In genomic region chr1:39671433-39671792, GRCh38 we compare ENCODE assay signal across 8 cellular contexts. TPM values are rescaled to one million over a fixed set of nuclear protein-coding genes. Genes with fewer than 3 reads are reported as not detected.
DNase-seq lines count a peak whose midpoint lies in the region; ATAC-seq, FAIRE-seq and TF ChIP-seq lines count a peak whose summit lies in the region.

No MANE protein-coding gene starts in this region.

- DNase-seq in NCI-H1694 treated with DMSO at 0.1 percent for 48 hours (lab: John Stamatoyannopoulos, UW) (peak; percentile 99), NCI-H1694 (lab: John Stamatoyannopoulos, UW) (no peak), astrocyte of the cerebellum (ENCODE audit: low read depth) (no peak), keratinocyte (ENCODE audit: low read depth, low spot score) (no peak), substantia nigra (lab: John Stamatoyannopoulos, UW) (peak in 31 of 49 donors; percentile 15 to 92 (median 35)), HK-2 (ENCODE audit: unreplicated experiment) (no peak)
- DNase-seq in activated effector memory CD4-positive, alpha-beta T cell treated with Interleukin-2 at 50 U/mL for 16 hours: no peak

- no peaks in the 10 kb centered on the region for H3K9me3 ChIP-seq in keratinocyte (ENCODE audit: control insufficient read depth, low read depth, low read length)

- dilution Hi-C loops in keratinocyte (cut with MboI; ENCODE audit: extremely low pct_ligation_motif_present, low sequenced_read_pairs): no loop called here

- no peaks in the 10 kb centered on the region for H3K79me2 ChIP-seq in keratinocyte (ENCODE audit: control insufficient read depth, insufficient read depth, low read length)

- no peak overlapping the region for H3K9ac ChIP-seq in keratinocyte (ENCODE audit: control insufficient read depth, extremely low read depth, insufficient read depth, low read length)

- in situ Hi-C loops in astrocyte of the cerebellum (cut with HindIII; ENCODE audit: low sequenced_read_pairs): no loop called here

- no peaks in the 10 kb centered on the region for H3K36me3 ChIP-seq in keratinocyte (ENCODE audit: control insufficient read depth in 2 of 2, extremely low read depth in 1 of 2, insufficient read depth in 2 of 2, low read length in 2 of 2)

- H3K9me1 ChIP-seq in keratinocyte (ENCODE audit: control insufficient read depth, extremely low read depth, insufficient read depth, low read length): no peaks in the 10 kb centered on the region

- H4K20me1 ChIP-seq in keratinocyte (ENCODE audit: control insufficient read depth, extremely low read depth, insufficient read depth, low read length): no peaks in the 10 kb centered on the region

- H2AFZ ChIP-seq in keratinocyte (ENCODE audit: control insufficient read depth, low read length): no peak overlapping the region

- peaks cover 55% of the 10 kb centered on the region for H3K27me3 ChIP-seq in keratinocyte (ENCODE audit: control insufficient read depth, extremely low read depth, insufficient read depth, low read length)

- ATAC-seq in GM21723 (IDR thresholded peaks at IDR 0.05; ENCODE audit: unreplicated experiment): no peak

- TF ChIP-seq CTCF in astrocyte of the cerebellum (IDR thresholded peaks at IDR 0.05; ENCODE audit: low read depth, low read length, missing control alignments) (no peak), keratinocyte (optimal IDR thresholded peaks at IDR 0.05 in 1 of 3, IDR thresholded peaks at IDR 0.05 in 1 of 3, conservative IDR thresholded peaks at IDR 0.05 in 1 of 3; ENCODE audit: extremely low read depth in 1 of 3, insufficient read depth in 2 of 3, low read length in 3 of 3) (no peak)

- no peak overlapping the region for H3K27ac ChIP-seq in keratinocyte (ENCODE audit: control insufficient read depth, insufficient read depth, low read length)
- no peak overlapping the region for H3K27ac ChIP-seq in substantia nigra (ENCODE audit: low read depth, low read length, poor library complexity, severe bottlenecking)

- FAIRE-seq in keratinocyte (lab: Jason Lieb, UNC): no peak

- H3K4me2 ChIP-seq in keratinocyte (ENCODE audit: control insufficient read depth, extremely low read depth, insufficient read depth, low read depth, low read length): peak overlapping the region; percentile 50

- H3K4me3 ChIP-seq in astrocyte of the cerebellum (ENCODE audit: low read depth, low read length): peak overlapping the region; percentile 27
- H3K4me3 ChIP-seq in keratinocyte (ENCODE audit: control insufficient read depth in 2 of 3, extremely low read depth in 1 of 3, insufficient read depth in 2 of 3, low read depth in 1 of 3, low read length in 3 of 3): no peak overlapping the region

- H3K4me1 ChIP-seq in keratinocyte (ENCODE audit: control insufficient read depth, extremely low read depth, insufficient read depth, low read length): no peaks in the 10 kb centered on the region

RNA-seq across cellular contexts. Expression of gene NT5C1A, which starts 0.5 kb away (rescaled TPM):
- polyA plus RNA-seq in keratinocyte: not detected in 3 replicates
- not detected for polyA plus RNA-seq in keratinocyte (2011; ENCODE audit: low read depth)
- polyA plus RNA-seq in keratinocyte (2011; cell fraction: cytosol; rRNA removed): not detected in 2 replicates
- polyA plus RNA-seq in keratinocyte (2011; cell fraction: nucleus; rRNA removed): not detected in 2 replicates
- polyA plus RNA-seq in keratinocyte (2012; ENCODE audit: low replicate concordance): not detected in 2 replicates
- not detected in 3 replicates for polyA minus RNA-seq in keratinocyte
- not detected for polyA minus RNA-seq in keratinocyte (2011; cell fraction: cytosol; rRNA and poly(A)+ RNA removed)
- not detected in 2 replicates for polyA minus RNA-seq in keratinocyte (2011; cell fraction: nucleus; rRNA and poly(A)+ RNA removed)

RNA-seq across cellular contexts. Expression of gene HPCAL4, which starts 19.8 kb away (rescaled TPM):
- not detected in 3 replicates for polyA plus RNA-seq in keratinocyte
- not detected for polyA plus RNA-seq in keratinocyte (2011; ENCODE audit: low read depth)
- polyA plus RNA-seq in keratinocyte (2011; cell fraction: cytosol; rRNA removed): not detected in 2 replicates
- polyA plus RNA-seq in keratinocyte (2011; cell fraction: nucleus; rRNA removed): not detected in 2 replicates
- not detected in 2 replicates for polyA plus RNA-seq in keratinocyte (2012; ENCODE audit: low replicate concordance)
- not detected in 3 replicates for polyA minus RNA-seq in keratinocyte
- polyA minus RNA-seq in keratinocyte (2011; cell fraction: cytosol; rRNA and poly(A)+ RNA removed): not detected
- not detected in 2 replicates for polyA minus RNA-seq in keratinocyte (2011; cell fraction: nucleus; rRNA and poly(A)+ RNA removed)

RNA-seq across cellular contexts. Expression of gene HEYL, which starts 32.0 kb away (rescaled TPM):
- not detected in 3 replicates for polyA plus RNA-seq in keratinocyte
- polyA plus RNA-seq in keratinocyte (2011; ENCODE audit: low read depth): not detected
- polyA plus RNA-seq in keratinocyte (2011; cell fraction: cytosol; rRNA removed): not detected in 2 replicates
- polyA plus RNA-seq in keratinocyte (2011; cell fraction: nucleus; rRNA removed): not detected in 2 replicates
- 0.02 TPM in 1 of 2 replicates, not detected in the other for polyA plus RNA-seq in keratinocyte (2012; ENCODE audit: low replicate concordance)
- polyA minus RNA-seq in keratinocyte: not detected in 3 replicates
- not detected for polyA minus RNA-seq in keratinocyte (2011; cell fraction: cytosol; rRNA and poly(A)+ RNA removed)
- not detected in 2 replicates for polyA minus RNA-seq in keratinocyte (2011; cell fraction: nucleus; rRNA and poly(A)+ RNA removed)

Comparison
In these comparisons a context has a peak if more than half of its experiments do, and no peak if none do; other contexts are left out.
1. DNase-seq: peak in NCI-H1694 treated with DMSO at 0.1 percent for 48 hours (single experiment) and substantia nigra (31 of 49); none in NCI-H1694 (single experiment), astrocyte of the cerebellum (single experiment), keratinocyte (single experiment), HK-2 (single experiment) and activated effector memory CD4-positive, alpha-beta T cell treated with Interleukin-2 at 50 U/mL for 16 hours (single experiment).